26 cellular contexts compared by ENCODE assay signal in the genomic region with DNA sequence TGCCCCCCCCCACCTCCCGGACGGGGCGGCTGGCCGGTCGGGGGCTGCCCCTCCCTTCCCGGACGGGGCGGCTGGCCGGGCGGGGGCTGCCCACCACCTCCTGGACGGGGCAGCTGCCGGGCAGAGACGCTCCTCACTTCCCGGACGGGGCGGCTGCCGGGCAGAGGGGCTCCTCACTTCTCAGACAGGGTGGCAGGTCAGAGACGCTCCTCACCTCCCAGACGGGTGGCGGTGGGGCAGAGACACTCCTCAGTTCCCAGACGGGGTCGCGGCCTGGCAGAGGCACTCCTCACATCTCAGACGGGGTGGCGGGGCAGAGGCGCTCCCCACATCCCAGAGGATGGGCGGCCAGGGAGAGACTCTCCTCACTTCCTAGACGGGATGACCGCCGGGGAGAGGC. TPM values are rescaled to one million over a fixed set of nuclear protein-coding genes. Genes with fewer than 3 reads are reported as not detected.
"Had no signal": no experiment of that assay in that cellular context is flagged by ENCODE, and none has a peak within 500 bp of the region (broad histone marks: within the 10 kb centered on the region; RNA-seq: fewer than 3 reads in every experiment).

No MANE protein-coding gene starts in this region.

- DNase-seq: colonic mucosa; cortex of kidney; dermis blood vessel endothelial cell; dorsolateral prefrontal cortex; effector CD4-positive, alpha-beta T cell; effector CD8-positive, alpha-beta T cell; effector memory CD4-positive, alpha-beta T cell; effector memory CD8-positive, alpha-beta T cell; endodermal cell; erythroblast; esophagus squamous epithelium; foreskin fibroblast; foreskin keratinocyte; foreskin melanocyte; gastrocnemius medialis; head of caudate nucleus; heart left ventricle; heart right ventricle had no signal

- H3K36me3 ChIP-seq: colonic mucosa had no signal

- H3K9me3 ChIP-seq: colonic mucosa, esophagus muscularis mucosa, esophagus squamous epithelium, gastrocnemius medialis, gastroesophageal sphincter, heart left ventricle, heart right ventricle had no signal

- H3K4me1 ChIP-seq: colonic mucosa, foreskin keratinocyte had no signal

- ATAC-seq: effector memory CD8-positive, alpha-beta T cell; esophagus mucosa; foreskin keratinocyte; gastrocnemius medialis; gastroesophageal sphincter; heart left ventricle; heart right ventricle had no signal

- H3K27ac ChIP-seq: colonic mucosa, coronary artery, esophagus muscularis mucosa, esophagus squamous epithelium, foreskin keratinocyte, gastrocnemius medialis, gastroesophageal sphincter, heart left ventricle, heart right ventricle, hepatocyte had no signal

- H3K9me3 Mint-ChIP-seq: dendritic cell treated with granulocyte-macrophage colony-stimulating factor and Interleukin-4, amounts not matched to agents 40 ng/mL and 50 ng/mL, for 4 days; effector memory CD8-positive, alpha-beta T cell had no signal

- H3K27me3 Mint-ChIP-seq: dendritic cell treated with granulocyte-macrophage colony-stimulating factor and Interleukin-4, amounts not matched to agents 40 ng/mL and 50 ng/mL, for 4 days; effector memory CD8-positive, alpha-beta T cell had no signal

- H3K4me3 ChIP-seq: colonic mucosa, coronary artery, dorsolateral prefrontal cortex, esophagus muscularis mucosa, esophagus squamous epithelium, gastrocnemius medialis, gastroesophageal sphincter, heart left ventricle, heart right ventricle, hepatocyte had no signal

- H3K4me1 Mint-ChIP-seq: endodermal cell had no signal

- H3K4me3 Mint-ChIP-seq: dendritic cell treated with granulocyte-macrophage colony-stimulating factor and Interleukin-4, amounts not matched to agents 40 ng/mL and 50 ng/mL, for 4 days; effector memory CD8-positive, alpha-beta T cell; endodermal cell had no signal

- H3K27ac Mint-ChIP-seq: dendritic cell treated with granulocyte-macrophage colony-stimulating factor and Interleukin-4, amounts not matched to agents 40 ng/mL and 50 ng/mL, for 4 days; effector memory CD8-positive, alpha-beta T cell; endodermal cell had no signal

- H3K27me3 ChIP-seq: colonic mucosa, dorsolateral prefrontal cortex, esophagus muscularis mucosa, esophagus squamous epithelium, foreskin keratinocyte, gastrocnemius medialis, gastroesophageal sphincter, heart left ventricle, heart right ventricle, hepatocyte had no signal

RNA-seq across cellular contexts. Expression of a gene that starts 43.7 kb away (rescaled TPM):
- total RNA-seq: dermis blood vessel endothelial cell, epithelial cell of proximal tubule, esophagus muscularis mucosa, gastrocnemius medialis, glomerular endothelial cell, heart left ventricle, heart right ventricle had no signal
- polyA plus RNA-seq: heart left ventricle had no signal
